24 cellular contexts compared by ENCODE assay signal in genomic region chr6:126335210-126335609, GRCh38. TPM values are rescaled to one million over a fixed set of nuclear protein-coding genes. Genes with fewer than 3 reads are reported as not detected.
DNase-seq lines count a peak whose midpoint lies in the region; ATAC-seq and TF ChIP-seq lines count a peak whose summit lies in the region.
"Had no signal": no experiment of that assay in that cellular context is flagged by ENCODE, and none has a peak within 500 bp of the region (broad histone marks: within the 10 kb centered on the region; RNA-seq: fewer than 3 reads in every experiment).

No MANE protein-coding gene starts in this region.

- peaks cover 2% of the 10 kb centered on the region for H3K79me2 ChIP-seq in HCT116 (ENCODE audit: insufficient read depth, low read length)

- H3K4me3 ChIP-seq in HCT116 (replicated peaks in 1 of 2; ENCODE audit: low read depth in 1 of 2, low read length in 2 of 2): no peak overlapping the region
- H3K4me3 ChIP-seq in astrocyte of the cerebellum (ENCODE audit: low read depth, low read length): no peak overlapping the region
- H3K4me3 ChIP-seq in vagina: no peak overlapping the region
- H3K4me3 ChIP-seq: body of pancreas, coronary artery, lower lobe of right lung had no signal

- H3K9me3 ChIP-seq in HCT116 (ENCODE audit: control insufficient read depth in 1 of 2, insufficient read depth in 1 of 2, low read depth in 1 of 2, low read length in 2 of 2): no peaks in the 10 kb centered on the region
- H3K9me3 ChIP-seq in vagina: no peaks in the 10 kb centered on the region
- H3K9me3 ChIP-seq: body of pancreas, lower lobe of right lung had no signal

- no peak overlapping the region for H3K9ac ChIP-seq in HCT116 (ENCODE audit: low read length)
- H3K9ac ChIP-seq: KMS-11 had no signal

- H3K4me2 ChIP-seq in HCT116 (ENCODE audit: low read length): no peak overlapping the region
- H3K4me2 ChIP-seq: KMS-11 had no signal

- CTCF ChIA-PET in HCT116 (lab: Charles Lee): no interaction called here

- H3K9me2 ChIP-seq in HCT116 (ENCODE audit: insufficient read depth): no peaks in the 10 kb centered on the region

- intact Hi-C loops in HCT116 (cut with micrococcal nuclease): no loop called here
- intact Hi-C loops in vagina (cut with DNase I): no loop called here

- H4K20me1 ChIP-seq in HCT116 (ENCODE audit: insufficient read depth): no peaks in the 10 kb centered on the region

- no peaks in the 10 kb centered on the region for H3K36me3 ChIP-seq in HCT116 (ENCODE audit: control insufficient read depth in 1 of 2, insufficient read depth in 2 of 2, low read length in 2 of 2)
- no peaks in the 10 kb centered on the region for H3K36me3 ChIP-seq in vagina
- H3K36me3 ChIP-seq: lower lobe of right lung had no signal

- ATAC-seq in HCT116 (peak; percentile 41; the same call in 1 of the 2 replicates), HG03439 (IDR thresholded peaks at IDR 0.05; ENCODE audit: unreplicated experiment) (no peak)
- ATAC-seq: activated CD8-positive, alpha-beta memory T cell treated with anti-CD3 and anti-CD28 coated beads, Interleukin-2, amount 10 ng/mL, durations not matched to agents 7 days and 5 days; body of pancreas; lower lobe of right lung had no signal

- no peak for TF ChIP-seq POLR2A in HCT116 (IDR thresholded peaks at IDR 0.05; ENCODE audit: borderline replicate concordance, extremely low read depth, insufficient read depth, insufficient read length)
- TF ChIP-seq POLR2A in vagina (IDR thresholded peaks at IDR 0.05): no peak

- H3K27me3 ChIP-seq in HCT116 (ENCODE audit: insufficient read depth, low read length) (no peaks in the 10 kb centered on the region), vagina (no peaks in the 10 kb centered on the region)
- H3K27me3 ChIP-seq: body of pancreas had no signal

- RAD21 ChIA-PET in HCT116 (lab: Charles Lee; ENCODE audit: low non-redundant PET in 1 of 2, low total read pairs in 2 of 2, uncharacterized antibody in 2 of 2, unreplicated experiment in 2 of 2): no interaction called here

- TF ChIP-seq CTCF in 22Rv1 (IDR thresholded peaks at IDR 0.05) (0 out of 2 replicates have a peak, but pooled peaks have one; percentile 10), HCT116 (IDR thresholded peaks at IDR 0.05 in 2 of 3, conservative IDR thresholded peaks at IDR 0.05 in 1 of 3; ENCODE audit: borderline replicate concordance in 1 of 3, insufficient read depth in 1 of 3, low read depth in 2 of 3, low read length in 2 of 3) (peak in 2 of 3 experiments; percentile 42 to 47; a peak in 3 of 6 replicates), astrocyte of the cerebellum (IDR thresholded peaks at IDR 0.05; ENCODE audit: low read depth, low read length, missing control alignments) (peak; percentile 25), vagina (IDR thresholded peaks at IDR 0.05) (no peak)

- POLR2A ChIA-PET in HCT116 (lab: Charles Lee): no interaction called here

- in situ Hi-C loops in astrocyte of the cerebellum (cut with HindIII; ENCODE audit: low sequenced_read_pairs): no loop called here

- H3K27ac ChIP-seq in 22Rv1: no peak overlapping the region
- no peak overlapping the region for H3K27ac ChIP-seq in HCT116 (ENCODE audit: low read depth, low read length)
- H3K27ac ChIP-seq in vagina: no peak overlapping the region
- H3K27ac ChIP-seq: body of pancreas, coronary artery, KMS-11, lower lobe of right lung, RWPE1 had no signal

- no TSS peak for BruUV-seq in HCT116 (replicated peaks; lab: Mats Ljungman, UMichigan)

- DNase-seq in HCT116 (ENCODE audit: low read depth, low spot score) (no peak), astrocyte of the cerebellum (ENCODE audit: low read depth) (no peak), iPS-NIHi11 (ENCODE audit: low spot score) (peak; percentile 15), NCI-H2171 (lab: John Stamatoyannopoulos, UW) (no peak), vagina (ENCODE audit: extremely low spot score in 2 of 2) (no peak), AML-193 (lab: John Stamatoyannopoulos, UW) (no peak)
- DNase-seq: activated CD4-positive, alpha-beta T cell treated with anti-CD3 and anti-CD28 coated beads for 4 hours; activated CD8-positive, alpha-beta memory T cell treated with anti-CD3 and anti-CD28 coated beads, Interleukin-2, amount 10 ng/mL, durations not matched to agents 7 days and 5 days; activated naive CD8-positive, alpha-beta T cell treated with anti-CD3 and anti-CD28 coated beads, Interleukin-2, amount 10 ng/mL, durations not matched to agents 7 days and 5 days; body of pancreas; CD4-positive, CD25-positive, alpha-beta regulatory T cell; GF-D8; islet precursor cell; lower lobe of right lung; MV-4-11; NCI-H1694 treated with DMSO at 0.1 percent for 48 hours; NCI-H226; NK-92 treated with Interleukin-12 subunit alpha and Interleukin-12 subunit beta, amount 100 ng/mL, for 24 hours; nucleus accumbens had no signal

- TF ChIP-seq RAD21 in HCT116 (IDR thresholded peaks at IDR 0.05; ENCODE audit: low read depth): no peak

- H2AFZ ChIP-seq in HCT116 (ENCODE audit: low read depth, low read length, poor library complexity, severe bottlenecking): no peak overlapping the region

- 0 out of 4 replicates have a peak, but pooled peaks cover 0 to 2% of the 10 kb centered on the region in 2 experiments for H3K4me1 ChIP-seq in HCT116 (ENCODE audit: control insufficient read depth in 1 of 2, insufficient read depth in 2 of 2, low read length in 2 of 2)
- peaks cover under 1% of the 10 kb centered on the region for H3K4me1 ChIP-seq in vagina
- H3K4me1 ChIP-seq: body of pancreas had no signal

TF ChIP-seq in HCT116, 20 proteins besides CTCF, POLR2A, EP300 and RAD21:
- TF ChIP-seq ZFX (IDR thresholded peaks at IDR 0.05) (no peak), CEBPB (IDR thresholded peaks at IDR 0.05; ENCODE audit: low read depth) (no peak), SIN3A (IDR thresholded peaks at IDR 0.05; ENCODE audit: low read depth) (no peak), MAX (IDR thresholded peaks at IDR 0.05) (no peak), YY1 (IDR thresholded peaks at IDR 0.05; ENCODE audit: extremely low read depth, insufficient replicate concordance, low read depth, low read length) (no peak), SP1 (IDR thresholded peaks at IDR 0.05; ENCODE audit: low read depth) (no peak), SRF (IDR thresholded peaks at IDR 0.05; ENCODE audit: low read depth) (no peak), TCF7L2 (IDR thresholded peaks at IDR 0.05; ENCODE audit: borderline replicate concordance, extremely low read depth, insufficient read depth, insufficient read length) (no peak), ZBTB33 (IDR thresholded peaks at IDR 0.05; ENCODE audit: extremely low read depth, insufficient replicate concordance, low read length) (no peak), EGR1 (IDR thresholded peaks at IDR 0.05; ENCODE audit: low read depth) (no peak)

RNA-seq across cellular contexts. Expression of gene CENPW, which starts 4.7 kb away (rescaled TPM):
- total RNA-seq in HCT116 (2021; ENCODE audit: unreplicated experiment) (46.9 TPM), vagina (6.4 TPM)
- 23.7 and 28.9 TPM in 2 replicates for polyA plus RNA-seq in HCT116 (2012)
- total RNA-seq: body of pancreas had no signal

Comparison
In these comparisons a context has a peak if more than half of its experiments do, and no peak if none do; other contexts are left out.
1. CTCF ChIP-seq: peak in 22Rv1 (single experiment), HCT116 (2 of 3) and astrocyte of the cerebellum (single experiment); none in vagina (0 of 3).